ENCODE assay signal across 20 cellular contexts in genomic region chr9:18857769-18858168, GRCh38.
DNase-seq lines count a peak whose midpoint lies in the region; ATAC-seq and TF ChIP-seq lines count a peak whose summit lies in the region.
"Had no signal": no experiment of that assay in that cellular context is flagged by ENCODE, and none has a peak within 500 bp of the region (broad histone marks: within the 10 kb centered on the region; RNA-seq: fewer than 3 reads in every experiment).

No MANE protein-coding gene starts in this region.

- ATAC-seq in foreskin keratinocyte (no peak), HG03175 (IDR thresholded peaks at IDR 0.05; ENCODE audit: unreplicated experiment) (no peak), esophagus mucosa (no peak)
- ATAC-seq: HCT116; HepG2; naive thymus-derived CD4-positive, alpha-beta T cell had no signal

- no peak for TF ChIP-seq EP300 in suprapubic skin (IDR thresholded peaks at IDR 0.05)

- H3K27me3 ChIP-seq in foreskin keratinocyte, result peaks cover 6% of the 10 kb centered on the region
- H3K27me3 ChIP-seq in suprapubic skin, result no peaks in the 10 kb centered on the region
- H3K27me3 ChIP-seq: SJCRH30, transverse colon had no signal

- H3K36me3 ChIP-seq in suprapubic skin, result no peaks in the 10 kb centered on the region
- H3K36me3 ChIP-seq: SJCRH30, transverse colon had no signal

- no peak for TF ChIP-seq CTCF in astrocyte of the spinal cord (IDR thresholded peaks at IDR 0.05; ENCODE audit: low read depth, low read length)
- TF ChIP-seq CTCF in foreskin keratinocyte (conservative IDR thresholded peaks at IDR 0.05), result no peak
- TF ChIP-seq CTCF in suprapubic skin (IDR thresholded peaks at IDR 0.05), result no peak

- no peaks in the 10 kb centered on the region for H3K9me3 ChIP-seq in suprapubic skin
- H3K9me3 ChIP-seq: SJCRH30, transverse colon had no signal

- DNase-seq in GM04504 (ENCODE audit: low read depth), result peak; percentile 34
- peak; percentile 59 for DNase-seq in astrocyte of the spinal cord (ENCODE audit: low read depth, low spot score)
- peak; percentile 19 to 39 for DNase-seq in foreskin keratinocyte
- DNase-seq in suprapubic skin (ENCODE audit: low spot score in 2 of 2), result no peak
- DNase-seq in DMS153 treated with DMSO at 0.1 percent for 48 hours (lab: John Stamatoyannopoulos, UW; ENCODE audit: unreplicated experiment), result no peak
- DNase-seq in ureter (ENCODE audit: low spot score), result no peak
- DNase-seq: activated CD4-positive, CD25-positive, alpha-beta regulatory T cell treated with anti-CD3 and anti-CD28 coated beads, Interleukin-2, amount 50 U/mL, for 72 hours; DMS79; effector memory CD4-positive, alpha-beta T cell; head of caudate nucleus; naive thymus-derived CD4-positive, alpha-beta T cell; NCI-H2029 treated with DMSO at 0.1 percent for 48 hours; NCI-H510A; posterior cingulate gyrus; SJCRH30; transverse colon had no signal

- 20% methylated on average over 1 of the region's 1 CpG for WGBS in suprapubic skin

- in situ Hi-C loops in astrocyte of the spinal cord (cut with HindIII; ENCODE audit: low sequenced_read_pairs), result no loop called here

- H3K4me1 ChIP-seq in foreskin keratinocyte (no peaks in the 10 kb centered on the region), suprapubic skin (peaks cover 6% of the 10 kb centered on the region)
- H3K4me1 ChIP-seq: SJCRH30 had no signal

- no peak overlapping the region for H3K4me3 ChIP-seq in astrocyte of the spinal cord (ENCODE audit: low read depth, low read length)
- no peak overlapping the region for H3K4me3 ChIP-seq in suprapubic skin
- H3K4me3 ChIP-seq: SJCRH30, transverse colon had no signal

- TF ChIP-seq POLR2A in suprapubic skin (IDR thresholded peaks at IDR 0.05), result no peak

- no peak overlapping the region for H3K27ac ChIP-seq in foreskin keratinocyte
- H3K27ac ChIP-seq in suprapubic skin, result peak overlapping the region; percentile 54
- H3K27ac ChIP-seq: SJCRH30, transverse colon had no signal

Comparison
In these comparisons a context has a peak if more than half of its experiments do, and no peak if none do; other contexts are left out.
1. DNase-seq: peak in GM04504 (single experiment), astrocyte of the spinal cord (single experiment) and foreskin keratinocyte (2 of 2); none in suprapubic skin (0 of 2), DMS153 treated with DMSO at 0.1 percent for 48 hours (single experiment) and ureter (single experiment).